In genomic region chr11:75525433-75526191, GRCh38 we compare ENCODE assay signal across 1 cellular context.
A peak's percentile ranks its signal among the peaks of the same experiment; 100 is the strongest.
TF ChIP-seq lines count a peak whose summit lies in the region.

Gene GDPD5, minus strand, starts transcription at chr11:75525941. Its CDS starts 48,206 bp downstream, at chr11:75477735.

TF ChIP-seq in H1, 55 proteins besides CTCF, POLR2A, EP300 and RAD21 (continued from another document):
- TF ChIP-seq KDM1A (IDR thresholded peaks at IDR 0.05; ENCODE audit: borderline replicate concordance, low read length) (no peak), TAF1 (IDR thresholded peaks at IDR 0.05; ENCODE audit: low read depth, low read length) (peak; percentile 40), BACH1 (IDR thresholded peaks at IDR 0.05; ENCODE audit: low read length) (peak; percentile 73; the same call in 1 of the 2 replicates), EGR1 (IDR thresholded peaks at IDR 0.05; ENCODE audit: borderline replicate concordance, low read depth, low read length) (peak; percentile 4; the same call in 1 of the 2 replicates), SIN3A (conservative IDR thresholded peaks at IDR 0.05 in 1 of 2, IDR thresholded peaks at IDR 0.05 in 1 of 2; ENCODE audit: low read depth in 1 of 2, low read length in 2 of 2) (peak in 1 of 2 experiments; percentile 33; a peak in 1 of 4 replicates), POLR2AphosphoS5 (IDR thresholded peaks at IDR 0.05; ENCODE audit: low read depth, low read length) (peak; percentile 33; the same call in 1 of the 2 replicates), NANOG (IDR thresholded peaks at IDR 0.05; ENCODE audit: insufficient read depth, low read depth, low read length, poor library complexity, severe bottlenecking) (peak; percentile 4), SUZ12 (IDR thresholded peaks at IDR 0.05; ENCODE audit: low read length) (peak; percentile 49; the same call in 1 of the 2 replicates), JUN (IDR thresholded peaks at IDR 0.05; ENCODE audit: low read depth, low read length) (no peak), YY1 (IDR thresholded peaks at IDR 0.05; ENCODE audit: low read depth, low read length) (peak; percentile 55; the same call in 1 of the 2 replicates), TAF7 (optimal IDR thresholded peaks at IDR 0.05; ENCODE audit: borderline replicate concordance, low read depth, low read length) (peak; percentile 56), HDAC2 (IDR thresholded peaks at IDR 0.05; ENCODE audit: borderline replicate concordance in 1 of 2, low read depth in 2 of 2, low read length in 2 of 2) (peak in 1 of 2 experiments; percentile 72; a peak in 1 of 4 replicates)
TF ChIP-seq in H1: peak in this region for 11.
